ENCODE assay signal across 12 cellular contexts in genomic region chr19:44626067-44626624, GRCh38. TPM values are rescaled to one million over a fixed set of nuclear protein-coding genes. Genes with fewer than 3 reads are reported as not detected.
A peak's percentile ranks its signal among the peaks of the same experiment; 100 is the strongest.
DNase-seq lines count a peak whose midpoint lies in the region; ATAC-seq, FAIRE-seq and TF ChIP-seq lines count a peak whose summit lies in the region.
"Had no signal": no experiment of that assay in that cellular context is flagged by ENCODE, and none has a peak within 500 bp of the region (broad histone marks: within the 10 kb centered on the region; RNA-seq: fewer than 3 reads in every experiment).

No MANE protein-coding gene starts in this region.

- H3K18ac ChIP-seq in mesenchymal stem cell (ENCODE audit: low read depth in 1 of 2, low read length in 2 of 2), result no peak overlapping the region

- no peak overlapping the region for H2BK120ac ChIP-seq in mesenchymal stem cell (ENCODE audit: low read depth, low read length)

- H3K9ac ChIP-seq in endothelial cell of umbilical vein (replicated peaks; ENCODE audit: extremely low read depth, insufficient read depth, low read length), result peak overlapping the region; percentile 20
- no peak overlapping the region for H3K9ac ChIP-seq in mesenchymal stem cell (ENCODE audit: low read length)
- H3K9ac ChIP-seq in Karpas-422 (ENCODE audit: low read length), result no peak overlapping the region

- peak overlapping the region; percentile 71 for H2BK15ac ChIP-seq in mesenchymal stem cell (ENCODE audit: low read depth, poor library complexity, severe bottlenecking)

- H3K4ac ChIP-seq in mesenchymal stem cell (ENCODE audit: low read depth in 1 of 2, low read length in 2 of 2), result no peak overlapping the region

- DNase-seq in AG10803 (ENCODE audit: low read depth) (peak; percentile 98), Panc1 (ENCODE audit: low read depth, low spot score) (no peak), endothelial cell of umbilical vein (ENCODE audit: low read depth, low spot score) (peak; percentile 93), mesenchymal stem cell (peak; percentile 84), pons (ENCODE audit: low spot score) (no peak), NCI-H774 (lab: John Stamatoyannopoulos, UW) (no peak), Karpas-422 (no peak), OCI-LY7 (ENCODE audit: low spot score) (no peak)
- DNase-seq: effector CD8-positive, alpha-beta T cell; NCI-H526 had no signal

- H2AK5ac ChIP-seq in mesenchymal stem cell (ENCODE audit: low read length, severe bottlenecking), result peak overlapping the region; percentile 69

- intact Hi-C loops in Panc1 (cut with micrococcal nuclease; ENCODE audit: unreplicated experiment) (no loop called here), endothelial cell of umbilical vein (cut with micrococcal nuclease) (loop anchor here (1.0 to 2.0 kb wide), 3 partner anchors 15 to 23 kb away; no protein-coding TSS in a partner anchor), OCI-LY7 (cut with micrococcal nuclease; ENCODE audit: unreplicated experiment) (no loop called here)

- no peaks in the 10 kb centered on the region for H4K20me1 ChIP-seq in endothelial cell of umbilical vein (replicated peaks; ENCODE audit: control insufficient read depth, extremely low read depth, insufficient read depth, low read length)
- H4K20me1 ChIP-seq in Karpas-422 (ENCODE audit: insufficient read depth, low read depth, low read length), result no peaks in the 10 kb centered on the region
- H4K20me1 ChIP-seq in OCI-LY7 (ENCODE audit: insufficient read depth, low read length), result no peaks in the 10 kb centered on the region

- no peaks in the 10 kb centered on the region for H3K9me1 ChIP-seq in endothelial cell of umbilical vein (replicated peaks; ENCODE audit: control insufficient read depth, extremely low read depth, insufficient read depth, low read length)

- H3K4me1 ChIP-seq in Panc1 (ENCODE audit: control insufficient read depth, insufficient read depth, low read length), result no peaks in the 10 kb centered on the region
- peaks cover 31% of the 10 kb centered on the region for H3K4me1 ChIP-seq in endothelial cell of umbilical vein (ENCODE audit: control insufficient read depth, extremely low read depth, insufficient read depth, low read length)
- H3K4me1 ChIP-seq in mesenchymal stem cell (ENCODE audit: control insufficient read depth, insufficient read depth, low read depth, low read length), result peaks cover 25% of the 10 kb centered on the region
- H3K4me1 ChIP-seq in Karpas-422 (ENCODE audit: low read length), result no peaks in the 10 kb centered on the region
- H3K4me1 ChIP-seq in OCI-LY7 (ENCODE audit: insufficient read depth, low read length, poor library complexity, severe bottlenecking), result no peaks in the 10 kb centered on the region

- H3K4me2 ChIP-seq in endothelial cell of umbilical vein (ENCODE audit: insufficient read depth, low read length), result no peak overlapping the region
- no peak overlapping the region for H3K4me2 ChIP-seq in mesenchymal stem cell (ENCODE audit: low read length, poor library complexity, severe bottlenecking)
- H3K4me2 ChIP-seq in Karpas-422 (ENCODE audit: low read depth, low read length, poor library complexity, severe bottlenecking), result no peak overlapping the region
- no peak overlapping the region for H3K4me2 ChIP-seq in OCI-LY7 (ENCODE audit: low read length)

- TF ChIP-seq CTCF in AG10803 (conservative IDR thresholded peaks at IDR 0.05; ENCODE audit: low read length) (no peak), Panc1 (IDR thresholded peaks at IDR 0.05) (no peak), endothelial cell of umbilical vein (IDR thresholded peaks at IDR 0.05; ENCODE audit: extremely low read depth in 1 of 2, insufficient read depth in 1 of 2, low read depth in 1 of 2, low read length in 2 of 2) (no peak), OCI-LY7 (conservative IDR thresholded peaks at IDR 0.05; ENCODE audit: low read length) (no peak)

- H3K9me3 ChIP-seq in Panc1 (ENCODE audit: control insufficient read depth, insufficient read depth, low read depth, low read length), result no peaks in the 10 kb centered on the region
- H3K9me3 ChIP-seq in endothelial cell of umbilical vein (replicated peaks; ENCODE audit: control insufficient read depth, insufficient read depth, low read length), result no peaks in the 10 kb centered on the region
- H3K9me3 ChIP-seq in mesenchymal stem cell (ENCODE audit: control insufficient read depth, low read length), result no peaks in the 10 kb centered on the region
- no peaks in the 10 kb centered on the region for H3K9me3 ChIP-seq in Karpas-422 (ENCODE audit: low read length)
- no peaks in the 10 kb centered on the region for H3K9me3 ChIP-seq in OCI-LY7 (ENCODE audit: low read length)

- no peaks in the 10 kb centered on the region for H3K9me2 ChIP-seq in Karpas-422 (replicated peaks; ENCODE audit: insufficient read depth, low read length)
- no peaks in the 10 kb centered on the region for H3K9me2 ChIP-seq in OCI-LY7 (ENCODE audit: insufficient read depth, low read length)

- dilution Hi-C loops in endothelial cell of umbilical vein (cut with MboI; ENCODE audit: extremely low pct_ligation_motif_present, low sequenced_read_pairs), result no loop called here

- H2AFZ ChIP-seq in endothelial cell of umbilical vein (ENCODE audit: low read depth, low read length) (no peak overlapping the region), mesenchymal stem cell (ENCODE audit: low read depth, low read length) (no peak overlapping the region), Karpas-422 (ENCODE audit: low read length) (no peak overlapping the region), OCI-LY7 (ENCODE audit: low read length) (no peak overlapping the region)

- H3K14ac ChIP-seq in mesenchymal stem cell (ENCODE audit: low read length in 2 of 2), result peak overlapping the region in 1 of 2 experiments; percentile 31

- 8% methylated on average over 1 of the region's 1 CpG for WGBS in mesenchymal stem cell

- no peak overlapping the region for H3K23ac ChIP-seq in mesenchymal stem cell (ENCODE audit: low read length in 2 of 2)

- H3K4me3 ChIP-seq in AG10803 (ENCODE audit: low read length) (no peak overlapping the region), Panc1 (ENCODE audit: low read depth in 2 of 2, low read length in 2 of 2) (no peak overlapping the region), endothelial cell of umbilical vein (replicated peaks in 1 of 3; ENCODE audit: insufficient read depth in 1 of 3, low read depth in 1 of 3, low read length in 3 of 3) (no peak overlapping the region), mesenchymal stem cell (ENCODE audit: insufficient read depth in 1 of 2, low read depth in 1 of 2, low read length in 2 of 2) (no peak overlapping the region), Karpas-422 (ENCODE audit: low read length) (no peak overlapping the region), OCI-LY7 (ENCODE audit: low read depth, low read length, poor library complexity, severe bottlenecking) (no peak overlapping the region)

- H2BK12ac ChIP-seq in mesenchymal stem cell (ENCODE audit: low read length in 2 of 2), result peak overlapping the region in 1 of 2 experiments; percentile 30

- peak; percentile 95 for FAIRE-seq in endothelial cell of umbilical vein (lab: Jason Lieb, UNC)
- FAIRE-seq: GM18507 had no signal

- H3K79me1 ChIP-seq in mesenchymal stem cell (replicated peaks; ENCODE audit: low read length, poor library complexity, severe bottlenecking), result no peaks in the 10 kb centered on the region

- no peaks in the 10 kb centered on the region for H3K36me3 ChIP-seq in Panc1 (ENCODE audit: control insufficient read depth, insufficient read depth, low read length)
- H3K36me3 ChIP-seq in endothelial cell of umbilical vein (ENCODE audit: control insufficient read depth in 2 of 2, extremely low read depth in 1 of 2, insufficient read depth in 2 of 2, low read length in 2 of 2), result no peaks in the 10 kb centered on the region
- H3K36me3 ChIP-seq in mesenchymal stem cell (ENCODE audit: control insufficient read depth in 1 of 2, insufficient read depth in 2 of 2, low read depth in 1 of 2, low read length in 2 of 2), result peaks cover 0 to 16% of the 10 kb centered on the region in 2 experiments
- H3K36me3 ChIP-seq in Karpas-422 (ENCODE audit: insufficient read depth, low read length), result no peaks in the 10 kb centered on the region
- no peaks in the 10 kb centered on the region for H3K36me3 ChIP-seq in OCI-LY7 (ENCODE audit: insufficient read depth, low read length)

- H3K79me2 ChIP-seq in endothelial cell of umbilical vein (ENCODE audit: control insufficient read depth, insufficient read depth, low read length) (no peaks in the 10 kb centered on the region), Karpas-422 (ENCODE audit: low read length) (no peaks in the 10 kb centered on the region), OCI-LY7 (ENCODE audit: insufficient read depth, low read depth, low read length) (no peaks in the 10 kb centered on the region)

- no TSS peak for BruUV-seq in Panc1 (replicated peaks; lab: Mats Ljungman, UMichigan)
- no TSS peak for BruUV-seq in endothelial cell of umbilical vein (replicated peaks; lab: Mats Ljungman, UMichigan)
- no TSS peak for BruUV-seq in OCI-LY7 (replicated peaks; lab: Mats Ljungman, UMichigan)

- H4K91ac ChIP-seq in mesenchymal stem cell (ENCODE audit: low read length), result no peak overlapping the region

- H2BK5ac ChIP-seq in mesenchymal stem cell (ENCODE audit: low read depth, low read length, poor library complexity, severe bottlenecking), result no peak overlapping the region

- in situ Hi-C loops in Panc1 (cut with HindIII; ENCODE audit: low pct_unique_long_range_greater_than_20kb, low sequenced_read_pairs), result no loop called here

- H3K27me3 ChIP-seq in Panc1 (ENCODE audit: control insufficient read depth, insufficient read depth, low read length) (no peaks in the 10 kb centered on the region), endothelial cell of umbilical vein (ENCODE audit: control insufficient read depth in 2 of 2, insufficient read depth in 2 of 2, low read length in 2 of 2) (no peaks in the 10 kb centered on the region), mesenchymal stem cell (ENCODE audit: control insufficient read depth in 1 of 2, insufficient read depth in 1 of 2, low read length in 2 of 2) (no peaks in the 10 kb centered on the region), Karpas-422 (ENCODE audit: low read length) (no peaks in the 10 kb centered on the region)

- peak; percentile 60 for TF ChIP-seq POLR2A in endothelial cell of umbilical vein (IDR thresholded peaks at IDR 0.05; ENCODE audit: low read depth, low read length)

- CTCF ChIA-PET in Panc1 (lab: Charles Lee), result no interaction called here
- CTCF ChIA-PET in endothelial cell of umbilical vein (lab: Charles Lee), result interaction anchor here (0.6 to 1.4 kb wide), 11 partner anchors 8 to 92 kb away, joined by 3 to 8 read pairs (median 4); partner anchors contain the start of genes IGSF23 and PVR
- CTCF ChIA-PET in OCI-LY7 (lab: Charles Lee; ENCODE audit: unreplicated experiment), result no interaction called here

- H3K27ac ChIP-seq in Panc1 (ENCODE audit: low read length) (no peak overlapping the region), endothelial cell of umbilical vein (ENCODE audit: insufficient read depth, low read depth, low read length) (peak overlapping the region; percentile 73), mesenchymal stem cell (ENCODE audit: low read length, poor library complexity, severe bottlenecking) (peak overlapping the region; percentile 93), Karpas-422 (ENCODE audit: low read length) (no peak overlapping the region), OCI-LY7 (ENCODE audit: low read depth, low read length, poor library complexity, severe bottlenecking) (no peak overlapping the region)

- ATAC-seq in Panc1, result peak; percentile 79

- POLR2A ChIA-PET in Panc1 (lab: Charles Lee) (no interaction called here), endothelial cell of umbilical vein (lab: Charles Lee) (interaction anchor here (0.8 to 1.3 kb wide), 4 partner anchors 19 to 95 kb away, joined by 4 to 6 read pairs (median 5); no protein-coding TSS in a partner anchor), OCI-LY7 (lab: Charles Lee) (no interaction called here)

- peak overlapping the region; percentile 4 for H4K8ac ChIP-seq in mesenchymal stem cell (ENCODE audit: low read length)

RNA-seq across cellular contexts. Expression of gene IGSF23, which starts 12.8 kb away (rescaled TPM):
- total RNA-seq in Panc1 (2021; ENCODE audit: unreplicated experiment), result not detected
- polyA plus RNA-seq in Panc1 (2012; ENCODE audit: insufficient read length), result not detected
- 0.35 TPM in 1 of 2 replicates, not detected in the other for total RNA-seq in endothelial cell of umbilical vein
- 0.73 and 0.81 TPM in 2 replicates for polyA plus RNA-seq in endothelial cell of umbilical vein
- 0.58 and 0.59 TPM in 2 replicates for polyA plus RNA-seq in endothelial cell of umbilical vein (2011; cell fraction: cytosol; rRNA removed)
- 0.28 and 0.39 TPM in 2 replicates for polyA plus RNA-seq in endothelial cell of umbilical vein (2011; cell fraction: nucleus; rRNA removed)
- polyA plus RNA-seq in endothelial cell of umbilical vein (2012), result 0.78 and 1.4 TPM in 2 replicates
- 0.42 TPM in 1 of 2 replicates, not detected in the other for polyA minus RNA-seq in endothelial cell of umbilical vein
- not detected for polyA minus RNA-seq in endothelial cell of umbilical vein (2011; cell fraction: cytosol; rRNA and poly(A)+ RNA removed)
- polyA minus RNA-seq in endothelial cell of umbilical vein (2011; cell fraction: nucleus; rRNA and poly(A)+ RNA removed), result not detected in 2 replicates
- 0.08 TPM for polyA plus RNA-seq in mesenchymal stem cell (2013, experiment 1 of 2)
- polyA plus RNA-seq in mesenchymal stem cell (2013, experiment 2 of 2), result 0.21 TPM
- total RNA-seq in Karpas-422 (2014; rRNA removed; shearing (Covaris generic); ENCODE audit: low replicate concordance), result not detected in 2 replicates
- not detected in 2 replicates for total RNA-seq in OCI-LY7 (2014; rRNA removed; shearing (Covaris generic))
- total RNA-seq in OCI-LY7 (2022), result not detected in 2 replicates
- total RNA-seq: activated T-helper 1 cell treated with anti-CD3 and anti-CD28 coated beads, Interleukin-12 subunit alpha, Interleukin-12 subunit beta, Interleukin-2, Interleukin-4 antibody, amounts not matched to agents 30 ng/mL and 10 ng/mL and 1 ng/mL, durations not matched to agents 14 hours and 24 hours and 36 hours had no signal

RNA-seq across cellular contexts. Expression of gene PVR, which starts 17.6 kb away (rescaled TPM):
- total RNA-seq in Panc1 (2021; ENCODE audit: unreplicated experiment), result 47.7 TPM
- 39.9 TPM for polyA plus RNA-seq in Panc1 (2012; ENCODE audit: insufficient read length)
- total RNA-seq in endothelial cell of umbilical vein, result 133 and 199 TPM in 2 replicates
- 226 and 276 TPM in 2 replicates for polyA plus RNA-seq in endothelial cell of umbilical vein
- 186 and 209 TPM in 2 replicates for polyA plus RNA-seq in endothelial cell of umbilical vein (2011; cell fraction: cytosol; rRNA removed)
- 237 and 251 TPM in 2 replicates for polyA plus RNA-seq in endothelial cell of umbilical vein (2011; cell fraction: nucleus; rRNA removed)
- 200 and 203 TPM in 2 replicates for polyA plus RNA-seq in endothelial cell of umbilical vein (2012)
- 236 and 278 TPM in 2 replicates for polyA minus RNA-seq in endothelial cell of umbilical vein
- polyA minus RNA-seq in endothelial cell of umbilical vein (2011; cell fraction: cytosol; rRNA and poly(A)+ RNA removed), result 32.5 TPM
- polyA minus RNA-seq in endothelial cell of umbilical vein (2011; cell fraction: nucleus; rRNA and poly(A)+ RNA removed), result 124 and 132 TPM in 2 replicates
- 32.2 TPM for polyA plus RNA-seq in mesenchymal stem cell (2013, experiment 1 of 2)
- polyA plus RNA-seq in mesenchymal stem cell (2013, experiment 2 of 2), result 33.3 TPM
- total RNA-seq in Karpas-422 (2014; rRNA removed; shearing (Covaris generic); ENCODE audit: low replicate concordance), result not detected in 2 replicates
- total RNA-seq in OCI-LY7 (2014; rRNA removed; shearing (Covaris generic)), result not detected in 2 replicates
- total RNA-seq in OCI-LY7 (2022), result not detected in 2 replicates

RNA-seq across cellular contexts. Expression of gene CEACAM19, which starts 45.1 kb away (rescaled TPM):
- total RNA-seq in Panc1 (2021; ENCODE audit: unreplicated experiment) (1.2 TPM), endothelial cell of umbilical vein (9.9 and 13.0 TPM in 2 replicates), OCI-LY7 (2022) (not detected in 2 replicates)
- polyA plus RNA-seq in Panc1 (2012; ENCODE audit: insufficient read length), result 0.64 TPM
- polyA plus RNA-seq in endothelial cell of umbilical vein, result 14.5 and 23.2 TPM in 2 replicates
- polyA plus RNA-seq in endothelial cell of umbilical vein (2011; cell fraction: cytosol; rRNA removed), result 4.2 and 7.2 TPM in 2 replicates
- polyA plus RNA-seq in endothelial cell of umbilical vein (2011; cell fraction: nucleus; rRNA removed), result 68.3 and 92.4 TPM in 2 replicates
- polyA plus RNA-seq in endothelial cell of umbilical vein (2012), result 11.6 and 13.1 TPM in 2 replicates
- polyA minus RNA-seq in endothelial cell of umbilical vein, result 25.3 and 27.7 TPM in 2 replicates
- 0.72 TPM for polyA minus RNA-seq in endothelial cell of umbilical vein (2011; cell fraction: cytosol; rRNA and poly(A)+ RNA removed)
- 49.7 and 51.3 TPM in 2 replicates for polyA minus RNA-seq in endothelial cell of umbilical vein (2011; cell fraction: nucleus; rRNA and poly(A)+ RNA removed)
- polyA plus RNA-seq in mesenchymal stem cell (2013, experiment 1 of 2), result 2.2 TPM
- polyA plus RNA-seq in mesenchymal stem cell (2013, experiment 2 of 2), result 1.8 TPM
- not detected in 2 replicates for total RNA-seq in Karpas-422 (2014; rRNA removed; shearing (Covaris generic); ENCODE audit: low replicate concordance)
- not detected in 2 replicates for total RNA-seq in OCI-LY7 (2014; rRNA removed; shearing (Covaris generic))

Comparison
In these comparisons a context has a peak if more than half of its experiments do, and no peak if none do; other contexts are left out.
1. DNase-seq: peak in AG10803 (single experiment), endothelial cell of umbilical vein (single experiment) and mesenchymal stem cell (single experiment); none in Panc1 (single experiment), pons (single experiment), NCI-H774 (single experiment), Karpas-422 (single experiment) and OCI-LY7 (single experiment).
2. H3K27ac ChIP-seq: peak in endothelial cell of umbilical vein (single experiment) and mesenchymal stem cell (single experiment); none in Panc1 (single experiment), Karpas-422 (single experiment) and OCI-LY7 (single experiment).
3. RNA of gene PVR, which starts 17.6 kb away (total RNA-seq): 133 to 199 TPM in endothelial cell of umbilical vein and 47.7 TPM in Panc1 (single experiment); not detected in Karpas-422 and not detected in OCI-LY7; every median in the first group is over 10 times any median in the second.